ENCODE assay signal across 22 cellular contexts in genomic region chr11:59204736-59205135, GRCh38. TPM values are rescaled to one million over a fixed set of nuclear protein-coding genes. Genes with fewer than 3 reads are reported as not detected.
DNase-seq lines count a peak whose midpoint lies in the region; ATAC-seq, FAIRE-seq and TF ChIP-seq lines count a peak whose summit lies in the region.
"Had no signal": no experiment of that assay in that cellular context is flagged by ENCODE, and none has a peak within 500 bp of the region (broad histone marks: within the 10 kb centered on the region; RNA-seq: fewer than 3 reads in every experiment).

No MANE protein-coding gene starts in this region.

- H3K36me3 ChIP-seq in osteoblast (ENCODE audit: insufficient read depth, low read length) (no peaks in the 10 kb centered on the region), sigmoid colon (peaks cover 0 to 18% (median 0%) of the 10 kb centered on the region in 4 donors)

- intact Hi-C loops in sigmoid colon (cut with DNase I), result loop anchor here (10.0 kb wide), 1 partner anchor 80 kb away; no protein-coding TSS in a partner anchor

- H3K4me2 ChIP-seq in osteoblast (ENCODE audit: insufficient read depth, low read length), result peak overlapping the region; percentile 9

- no peaks in the 10 kb centered on the region for H4K20me1 ChIP-seq in osteoblast (ENCODE audit: insufficient read depth, low read length)

- WGBS in sigmoid colon, 2 donors, result 95% methylated on average over 3 of the region's 3 CpGs

- H3K4me1 ChIP-seq in osteoblast (ENCODE audit: insufficient read depth, low read length), result peaks cover 28% of the 10 kb centered on the region
- H3K4me1 ChIP-seq in sigmoid colon, result no peaks in the 10 kb centered on the region
- H3K4me1 ChIP-seq: HAP-1 had no signal

- TF ChIP-seq POLR2A in H54 (IDR thresholded peaks at IDR 0.05; ENCODE audit: low read depth, low read length) (no peak), sigmoid colon (IDR thresholded peaks at IDR 0.05) (no peak)

- TF ChIP-seq EP300 in sigmoid colon (IDR thresholded peaks at IDR 0.05), result no peak

- H3K4me3 ChIP-seq in osteoblast (ENCODE audit: insufficient read depth, low read length), result no peak overlapping the region
- H3K4me3 ChIP-seq in sigmoid colon, result no peak overlapping the region
- H3K4me3 ChIP-seq: HAP-1, SK-N-MC had no signal

- DNase-seq in EL (peak; percentile 46), M059J (ENCODE audit: low read depth) (peak; percentile 26), hepatic stellate cell (ENCODE audit: low spot score) (peak; percentile 44), osteoblast (ENCODE audit: insufficient read length, low spot score, missing footprints) (peak; percentile 78), H54 (ENCODE audit: insufficient read length, low spot score) (no peak), caudate nucleus (lab: John Stamatoyannopoulos, UW) (no peak), sigmoid colon (no peak)
- DNase-seq: CD8-positive, alpha-beta T cell; DMS79; GDM1; KBM-7; NCI-H1436 treated with DMSO at 0.1 percent for 48 hours; NCI-H2081; NCI-H510A treated with DMSO at 0.1 percent for 48 hours; Right ventricle myocardium superior had no signal

- no peaks in the 10 kb centered on the region for H3K79me2 ChIP-seq in osteoblast (ENCODE audit: insufficient read depth, low read length)

- H2AFZ ChIP-seq in osteoblast (ENCODE audit: low read length), result no peak overlapping the region

- TF ChIP-seq CTCF in osteoblast (IDR thresholded peaks at IDR 0.05; ENCODE audit: extremely low read depth, low read depth, low read length), result no peak
- no peak for TF ChIP-seq CTCF in sigmoid colon (IDR thresholded peaks at IDR 0.05)

- H3K27ac ChIP-seq in osteoblast (ENCODE audit: low read depth, low read length) (no peak overlapping the region), caudate nucleus (ENCODE audit: low read depth, low read length) (no peak overlapping the region), sigmoid colon (no peak overlapping the region)
- H3K27ac ChIP-seq: SK-N-MC had no signal

- H3K27me3 ChIP-seq in osteoblast (ENCODE audit: insufficient read depth, low read length), result peaks cover 2% of the 10 kb centered on the region
- H3K27me3 ChIP-seq in sigmoid colon, result no peaks in the 10 kb centered on the region

- H3K9me3 ChIP-seq in osteoblast (ENCODE audit: low read depth, low read length) (no peaks in the 10 kb centered on the region), sigmoid colon (no peaks in the 10 kb centered on the region)
- H3K9me3 ChIP-seq: HAP-1 had no signal

- no peak for ATAC-seq in HG02610 (IDR thresholded peaks at IDR 0.05; ENCODE audit: unreplicated experiment)
- ATAC-seq: CD8-positive, alpha-beta T cell; Panc1 had no signal

- FAIRE-seq in H54 (lab: Jason Lieb, UNC), result no peak
- FAIRE-seq: D721Med, GM12891 had no signal

RNA-seq across cellular contexts. Expression of gene MPEG1, which starts 8.0 kb away (rescaled TPM):
- not detected in 2 replicates for total RNA-seq in M059J (2014; rRNA removed; shearing (Covaris generic))
- total RNA-seq in osteoblast (under 0.01 and 0.36 TPM in 2 replicates), sigmoid colon (10 to 100 TPM in 3 of 4 donors, 1 to 10 TPM in 1; 8.0 to 23.5 (median 13.6) TPM)
- 10 to 100 TPM in 2 of 3 donors, 1 to 10 TPM in 1; 9.6 to 63.8 (median 32.4) TPM for polyA plus RNA-seq in sigmoid colon
- polyA plus RNA-seq: BJ had no signal

RNA-seq across cellular contexts. Expression of gene DTX4, which starts 32.8 kb away (rescaled TPM):
- 0.37 and 0.39 TPM in 2 replicates for total RNA-seq in M059J (2014; rRNA removed; shearing (Covaris generic))
- total RNA-seq in osteoblast (under 0.01 and 0.29 TPM in 2 replicates), sigmoid colon (1 to 10 TPM; 3.5 to 7.8 (median 4.1) TPM)
- polyA plus RNA-seq in sigmoid colon, result 10 to 100 TPM; 21.0 to 29.0 (median 24.7) TPM

Comparison
In these comparisons a context has a peak if more than half of its experiments do, and no peak if none do; other contexts are left out.
1. DNase-seq: peak in EL (single experiment), M059J (single experiment), hepatic stellate cell (single experiment) and osteoblast (single experiment); none in H54 (single experiment), caudate nucleus (0 of 61) and sigmoid colon (single experiment).